20 cellular contexts compared by ENCODE assay signal in the genomic region with DNA sequence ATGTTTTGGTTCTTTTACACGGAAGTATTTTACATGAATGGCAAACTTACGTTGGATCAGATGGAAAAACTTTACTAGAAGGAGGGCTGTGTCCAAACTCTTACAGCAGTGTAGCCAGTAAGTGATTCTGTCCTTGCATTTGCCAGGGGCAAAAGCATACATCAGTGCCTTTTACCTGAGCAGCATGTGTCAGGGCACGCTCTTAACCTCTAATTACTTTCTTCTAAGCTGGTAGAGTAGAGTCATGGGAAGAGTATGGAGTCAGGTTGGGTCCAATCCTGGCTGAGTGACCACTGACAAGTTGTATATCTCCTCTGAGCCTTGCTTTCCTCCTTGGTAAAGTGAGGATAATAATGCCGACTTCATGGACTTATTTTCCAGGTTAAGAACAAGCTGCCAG. TPM values are rescaled to one million over a fixed set of nuclear protein-coding genes. Genes with fewer than 3 reads are reported as not detected.
"Had no signal": no experiment of that assay in that cellular context is flagged by ENCODE, and none has a peak within 500 bp of the region (broad histone marks: within the 10 kb centered on the region; RNA-seq: fewer than 3 reads in every experiment).

No MANE protein-coding gene starts in this region.

- DNase-seq: activated CD4-positive, alpha-beta memory T cell treated with anti-CD3 and anti-CD28 coated beads, Interleukin-2, amount 10 ng/mL, durations not matched to agents 7 days and 5 days; activated CD4-positive, alpha-beta T cell treated with anti-CD3 and anti-CD28 coated beads, Interleukin-2, amount 10 ng/mL, durations not matched to agents 24 days and 14 days; activated effector memory CD4-positive, alpha-beta T cell treated with anti-CD3 and anti-CD28 coated beads, Interleukin-2, amount 50 U/mL, for 16 hours; activated naive CD4-positive, alpha-beta T cell treated with anti-CD3 and anti-CD28 coated beads, Interleukin-2, amount 10 ng/mL, durations not matched to agents 7 days and 5 days; activated T-cell treated with anti-CD3 and anti-CD28 coated beads, Interleukin-2, amount 50 U/mL, for 72 hours; brain microvascular endothelial cell; erythroblast; gastrocnemius medialis; hippocampal formation; left colon; mesenchymal stem cell; naive thymus-derived CD8-positive, alpha-beta T cell; stimulated activated CD4-positive, alpha-beta T cell treated with anti-CD3 and anti-CD28 coated beads, Interleukin-12 subunit alpha, Interleukin-12 subunit beta, amount 100 ng/mL, for 4 hours; stimulated activated CD4-positive, alpha-beta T cell treated with anti-CD3 and anti-CD28 coated beads, Interleukin-4, amount 100 ng/mL, for 4 hours; SW 1271; T-helper 2 cell; tibial artery had no signal

- H3K9me3 ChIP-seq: gastrocnemius medialis, right atrium auricular region, tibial artery had no signal

- H3K4me1 ChIP-seq: right atrium auricular region, tibial artery had no signal

- H3K36me3 ChIP-seq: brain microvascular endothelial cell, gastrocnemius medialis, right atrium auricular region, tibial artery had no signal

- H3K27me3 ChIP-seq: brain microvascular endothelial cell, gastrocnemius medialis, right atrium auricular region, tibial artery had no signal

- H3K27ac ChIP-seq: brain microvascular endothelial cell, gastrocnemius medialis, right atrium auricular region, SK-N-MC, tibial artery had no signal

- H3K4me3 ChIP-seq: gastrocnemius medialis, right atrium auricular region, SK-N-MC, tibial artery had no signal

RNA-seq across cellular contexts. Expression of a gene that starts 47.1 kb away (rescaled TPM):
- total RNA-seq: activated CD4-positive, alpha-beta memory T cell treated with anti-CD3 and anti-CD28 coated beads, Interleukin-2, amount 10 ng/mL, durations not matched to agents 7 days and 5 days; activated CD4-positive, alpha-beta T cell treated with anti-CD3 and anti-CD28 coated beads, Interleukin-2, amount 10 ng/mL, durations not matched to agents 24 days and 14 days; activated T-cell treated with anti-CD3 and anti-CD28 coated beads, Interleukin-2, amount 50 U/mL, for 72 hours; naive thymus-derived CD8-positive, alpha-beta T cell; osteocyte had no signal
